Comparison of ENCODE assay signal across 25 cellular contexts in the genomic region with DNA sequence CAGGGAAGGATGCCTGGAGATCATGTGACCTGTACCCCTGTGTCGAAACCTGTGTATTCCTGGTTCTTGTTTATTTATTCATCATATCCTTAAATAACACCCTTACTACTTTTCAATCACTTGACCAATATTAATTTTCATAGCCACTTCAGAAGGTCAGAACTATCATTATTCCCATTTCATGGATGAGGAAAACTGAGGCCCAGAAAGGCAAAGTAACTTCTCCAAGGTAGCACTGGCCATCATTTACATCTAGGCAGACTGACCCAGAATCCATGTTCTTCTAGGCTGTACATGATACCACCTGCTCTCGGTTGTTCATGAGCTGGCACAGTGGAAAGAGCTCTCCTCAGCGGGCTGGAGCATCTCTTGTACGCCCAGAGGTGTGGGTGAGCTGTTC. TPM values are rescaled to one million over a fixed set of nuclear protein-coding genes. Genes with fewer than 3 reads are reported as not detected.
DNase-seq lines count a peak whose midpoint lies in the region; ATAC-seq, FAIRE-seq and TF ChIP-seq lines count a peak whose summit lies in the region.
"Had no signal": no experiment of that assay in that cellular context is flagged by ENCODE, and none has a peak within 500 bp of the region (broad histone marks: within the 10 kb centered on the region; RNA-seq: fewer than 3 reads in every experiment).

No MANE protein-coding gene starts in this region.

- peaks cover 23% of the 10 kb centered on the region for H3K4me1 ChIP-seq in left ventricle myocardium inferior
- peaks cover 3% of the 10 kb centered on the region for H3K4me1 ChIP-seq in right cardiac atrium (ENCODE audit: control insufficient read depth, insufficient read depth, low read length)
- H3K4me1 ChIP-seq in pancreas: no peaks in the 10 kb centered on the region
- peaks cover 5 to 13% (median 5%) of the 10 kb centered on the region in 3 donors for H3K4me1 ChIP-seq in esophagus squamous epithelium
- H3K4me1 ChIP-seq: HAP-1, Peyer's patch had no signal

- WGBS in right cardiac atrium: 82% methylated on average over 4 of the region's 4 CpGs
- WGBS in pancreas, 2 donors: 74 to 84% methylated on average over 4 of the region's 4 CpGs
- 47 to 70% methylated on average over 1 to 4 of the region's 4 CpGs for WGBS in esophagus squamous epithelium, 2 donors

- H3K27ac ChIP-seq in left ventricle myocardium inferior (replicated peaks): peak overlapping the region; percentile 11
- no peak overlapping the region for H3K27ac ChIP-seq in right cardiac atrium (ENCODE audit: low read length)
- H3K27ac ChIP-seq in dorsolateral prefrontal cortex: peak overlapping the region in 55 of 59 donors; percentile 1 to 91 (median 74)
- no peak overlapping the region for H3K27ac ChIP-seq in pancreas
- peak overlapping the region in 1 of 4 donors; percentile 21 for H3K27ac ChIP-seq in esophagus squamous epithelium
- H3K27ac ChIP-seq: GM23248, HL-60, SJSA1 had no signal

- H3K4me3 ChIP-seq in left ventricle myocardium inferior (no peak overlapping the region), right cardiac atrium (ENCODE audit: low read length) (no peak overlapping the region), dorsolateral prefrontal cortex (peak overlapping the region in 11 of 59 donors; percentile 4 to 35 (median 19)), pancreas (no peak overlapping the region), esophagus squamous epithelium (no peak overlapping the region)
- H3K4me3 ChIP-seq: GM23248, HAP-1, Peyer's patch, SJSA1 had no signal

- ATAC-seq in right cardiac atrium: no peak
- ATAC-seq in pancreas: no peak

- no peaks in the 10 kb centered on the region for H3K9me3 ChIP-seq in left ventricle myocardium inferior (replicated peaks)
- no peaks in the 10 kb centered on the region for H3K9me3 ChIP-seq in right cardiac atrium (ENCODE audit: control insufficient read depth, low read length)
- no peaks in the 10 kb centered on the region for H3K9me3 ChIP-seq in pancreas
- H3K9me3 ChIP-seq in esophagus squamous epithelium: no peaks in the 10 kb centered on the region
- H3K9me3 ChIP-seq: HAP-1, Peyer's patch, SJSA1 had no signal

- DNase-seq in left ventricle myocardium inferior (no peak), right cardiac atrium (no peak), dorsolateral prefrontal cortex (no peak), mesothelial cell of epicardium (ENCODE audit: low spot score in 2 of 2, unreplicated experiment in 2 of 2) (no peak), cerebellar cortex (ENCODE audit: low spot score) (no peak), pancreas (no peak), HTR-8/SVneo (ENCODE audit: insufficient read length, low spot score) (no peak), esophagus squamous epithelium (lab: John Stamatoyannopoulos, UW) (no peak)
- DNase-seq: NCI-H1105 treated with DMSO at 0.1 percent for 48 hours, NCI-H2029 treated with DMSO at 0.1 percent for 48 hours, NCI-H345, NCI-H526 had no signal

- peaks cover 9% of the 10 kb centered on the region for H3K4me1 Mint-ChIP-seq in mesothelial cell of epicardium
- H3K4me1 Mint-ChIP-seq: CD14-positive monocyte had no signal

- peak overlapping the region; percentile 83 for H3K27ac Mint-ChIP-seq in mesothelial cell of epicardium
- H3K27ac Mint-ChIP-seq: CD14-positive monocyte had no signal

- H3K4me3 Mint-ChIP-seq in mesothelial cell of epicardium: no peak overlapping the region
- H3K4me3 Mint-ChIP-seq: CD14-positive monocyte had no signal

- H3K36me3 ChIP-seq in left ventricle myocardium inferior (no peaks in the 10 kb centered on the region), pancreas (no peaks in the 10 kb centered on the region), esophagus squamous epithelium (no peaks in the 10 kb centered on the region)
- H3K36me3 ChIP-seq: HAP-1, Peyer's patch, SJSA1 had no signal

- FAIRE-seq in pancreas (lab: Jason Lieb, UNC) (no peak), HTR-8/SVneo (lab: Jason Lieb, UNC) (no peak)
- FAIRE-seq: G401.6, GM12892 had no signal

- H3K27me3 ChIP-seq in left ventricle myocardium inferior (ENCODE audit: low read depth) (peaks cover 16% of the 10 kb centered on the region), right cardiac atrium (ENCODE audit: control insufficient read depth, insufficient read depth) (no peaks in the 10 kb centered on the region), dorsolateral prefrontal cortex (no peaks in the 10 kb centered on the region), pancreas (no peaks in the 10 kb centered on the region), esophagus squamous epithelium (peaks cover 0 to 16% (median 0%) of the 10 kb centered on the region in 4 donors)
- H3K27me3 ChIP-seq: Peyer's patch, SJSA1 had no signal

- peaks cover 19% of the 10 kb centered on the region for H3K27me3 Mint-ChIP-seq in mesothelial cell of epicardium (ENCODE audit: low read depth)

- no peaks in the 10 kb centered on the region for H3K36me3 Mint-ChIP-seq in mesothelial cell of epicardium
- H3K36me3 Mint-ChIP-seq: CD14-positive monocyte had no signal

- TF ChIP-seq POLR2A in esophagus squamous epithelium (IDR thresholded peaks at IDR 0.05): no peak

- intact Hi-C loops in left ventricle myocardium inferior (cut with micrococcal nuclease): no loop called here
- intact Hi-C loops in right cardiac atrium (cut with DNase I): no loop called here
- intact Hi-C loops in dorsolateral prefrontal cortex (cut with DNase I): loop anchor here in 1 of 2 donors (5.0 kb wide), 1 partner anchor 116 kb away; no protein-coding TSS in a partner anchor
- intact Hi-C loops in pancreas (cut with DNase I): no loop called here
- intact Hi-C loops in esophagus squamous epithelium (cut with DNase I): no loop called here

- no peaks in the 10 kb centered on the region for H3K9me3 Mint-ChIP-seq in mesothelial cell of epicardium
- H3K9me3 Mint-ChIP-seq: CD14-positive monocyte had no signal

- no peak for TF ChIP-seq CTCF in left ventricle myocardium inferior (IDR thresholded peaks at IDR 0.05; ENCODE audit: borderline replicate concordance)
- TF ChIP-seq CTCF in dorsolateral prefrontal cortex (IDR thresholded peaks at IDR 0.05 in 54 of 56, conservative IDR thresholded peaks at IDR 0.05 in 2 of 56; ENCODE audit: low read depth in 1 of 56, partially characterized antibody in 56 of 56): no peak
- TF ChIP-seq CTCF in mesothelial cell of epicardium (IDR thresholded peaks at IDR 0.05; ENCODE audit: unreplicated experiment): no peak
- TF ChIP-seq CTCF in pancreas (IDR thresholded peaks at IDR 0.05): no peak
- TF ChIP-seq CTCF in esophagus squamous epithelium (IDR thresholded peaks at IDR 0.05): no peak

RNA-seq across cellular contexts. Expression of gene KCNIP1, which starts 49.4 kb away (rescaled TPM):
- total RNA-seq in left ventricle myocardium inferior (0.16 TPM), right cardiac atrium (not detected), dorsolateral prefrontal cortex (10 to 100 TPM in 115 of 120 experiments, 1 to 10 TPM in 5; 7.5 to 29.1 (median 15.5) TPM), mesothelial cell of epicardium (1.3 to 2.3 TPM (median 1.5 TPM) in 3 replicates), pancreas (1 to 10 TPM in 3 of 6 donors, under 1 TPM in 3; 0.31 to 1.2 (median 0.75) TPM), esophagus squamous epithelium (not detected)
- polyA plus RNA-seq in right cardiac atrium (0.11 TPM), pancreas (10 to 100 TPM in 1 of 2 donors, 1 to 10 TPM in 1; 1.3 to 10.3 TPM)
- total RNA-seq: A172, GM23248, HT-29, IMR-90, OCI-LY7, Peyer's patch had no signal
- polyA plus RNA-seq: AG04450, CD14-positive monocyte, GM23248, IMR-90 had no signal

Comparison
In these comparisons a context has a peak if more than half of its experiments do, and no peak if none do; other contexts are left out.
1. H3K27ac ChIP-seq: peak in left ventricle myocardium inferior (single experiment) and dorsolateral prefrontal cortex (55 of 59); none in right cardiac atrium (single experiment) and pancreas (0 of 4).